Comparison of ENCODE assay signal across 33 cellular contexts in genomic region chr6:8192597-8192996, GRCh38.
"Had no signal": no experiment of that assay in that cellular context is flagged by ENCODE, and none has a peak within 500 bp of the region (broad histone marks: within the 10 kb centered on the region; RNA-seq: fewer than 3 reads in every experiment).

No MANE protein-coding gene starts in this region.

- H3K9me2 ChIP-seq: SK-N-SH had no signal

- H3K4me1 ChIP-seq: Peyer's patch had no signal

- DNase-seq: activated CD4-positive, alpha-beta T cell treated with anti-CD3 and anti-CD28 coated beads, Interleukin-2, amount 10 ng/mL, durations not matched to agents 24 days and 14 days; activated CD4-positive, alpha-beta T cell treated with anti-CD3 and anti-CD28 coated beads, Interleukin-2, amount 50 U/mL, for 4 hours; activated CD8-positive, alpha-beta T cell treated with anti-CD3 and anti-CD28 coated beads for 36 hours; activated effector memory CD4-positive, alpha-beta T cell treated with Interleukin-2 at 50 U/mL for 16 hours; activated naive CD4-positive, alpha-beta T cell treated with anti-CD3 and anti-CD28 coated beads, Interleukin-2, amount 10 ng/mL, durations not matched to agents 7 days and 5 days; activated naive CD8-positive, alpha-beta T cell treated with anti-CD3 and anti-CD28 coated beads, Interleukin-2, amount 50 U/mL, for 24 hours; activated T-cell treated with anti-CD3 and anti-CD28 coated beads, Interleukin-2, amount 50 U/mL, for 24 hours; anterior cingulate cortex; caudate nucleus; Kasumi-1; KG1; MG63; NCI-H1048; NCI-H1105 treated with DMSO at 0.1 percent for 48 hours; NCI-H1436; NCI-H1694; NCI-H1930; NCI-H2081 treated with DMSO at 0.1 percent for 48 hours; NCI-H226; NCI-H446 treated with DMSO at 0.1 percent for 48 hours; NCI-H524; NCI-H82; Peyer's patch; RPMI8226; SHP77 treated with DMSO at 0.1 percent for 48 hours; SK-N-SH; SW 1271; T-helper 1 cell; T-helper 2 cell; T1000 had no signal

- H3K4me3 Mint-ChIP-seq: activated CD4-positive, alpha-beta T cell treated with anti-CD3 and anti-CD28 coated beads, Interleukin-2, amount 10 ng/mL, durations not matched to agents 24 days and 14 days; activated CD8-positive, alpha-beta T cell treated with anti-CD3 and anti-CD28 coated beads for 36 hours; activated naive CD4-positive, alpha-beta T cell treated with anti-CD3 and anti-CD28 coated beads, Interleukin-2, amount 10 ng/mL, durations not matched to agents 7 days and 5 days; activated naive CD8-positive, alpha-beta T cell; activated naive CD8-positive, alpha-beta T cell treated with anti-CD3 and anti-CD28 coated beads, Interleukin-2, amount 50 U/mL, for 24 hours; activated T-cell treated with anti-CD3 and anti-CD28 coated beads, Interleukin-2, amount 50 U/mL, for 24 hours; brain had no signal

- H3K36me3 ChIP-seq: MG63, Peyer's patch, SJSA1 had no signal

- H3K4me1 Mint-ChIP-seq: activated CD4-positive, alpha-beta T cell treated with anti-CD3 and anti-CD28 coated beads, Interleukin-2, amount 10 ng/mL, durations not matched to agents 24 days and 14 days; activated naive CD4-positive, alpha-beta T cell treated with anti-CD3 and anti-CD28 coated beads, Interleukin-2, amount 10 ng/mL, durations not matched to agents 7 days and 5 days; activated naive CD8-positive, alpha-beta T cell treated with anti-CD3 and anti-CD28 coated beads, Interleukin-2, amount 50 U/mL, for 24 hours had no signal

- H3K4me3 ChIP-seq: MG63, Peyer's patch, SJSA1 had no signal

- H3K9me3 ChIP-seq: MG63, Peyer's patch, SJSA1, SK-N-SH had no signal

- H3K36me3 Mint-ChIP-seq: activated naive CD4-positive, alpha-beta T cell treated with anti-CD3 and anti-CD28 coated beads, Interleukin-2, amount 10 ng/mL, durations not matched to agents 7 days and 5 days; activated naive CD8-positive, alpha-beta T cell; brain had no signal

- H3K27ac Mint-ChIP-seq: activated CD4-positive, alpha-beta T cell treated with anti-CD3 and anti-CD28 coated beads, Interleukin-2, amount 10 ng/mL, durations not matched to agents 24 days and 14 days; activated CD8-positive, alpha-beta T cell treated with anti-CD3 and anti-CD28 coated beads for 36 hours; activated naive CD4-positive, alpha-beta T cell treated with anti-CD3 and anti-CD28 coated beads, Interleukin-2, amount 10 ng/mL, durations not matched to agents 7 days and 5 days; activated naive CD8-positive, alpha-beta T cell; activated naive CD8-positive, alpha-beta T cell treated with anti-CD3 and anti-CD28 coated beads, Interleukin-2, amount 50 U/mL, for 24 hours; activated T-cell treated with anti-CD3 and anti-CD28 coated beads, Interleukin-2, amount 50 U/mL, for 24 hours; brain had no signal

- H3K4me2 ChIP-seq: SK-N-SH had no signal

- H3K27me3 ChIP-seq: MG63, Peyer's patch, SJSA1 had no signal

- H3K9me3 Mint-ChIP-seq: activated CD4-positive, alpha-beta T cell treated with anti-CD3 and anti-CD28 coated beads, Interleukin-2, amount 10 ng/mL, durations not matched to agents 24 days and 14 days; activated CD8-positive, alpha-beta T cell treated with anti-CD3 and anti-CD28 coated beads for 36 hours; activated naive CD4-positive, alpha-beta T cell treated with anti-CD3 and anti-CD28 coated beads, Interleukin-2, amount 10 ng/mL, durations not matched to agents 7 days and 5 days; activated naive CD8-positive, alpha-beta T cell treated with anti-CD3 and anti-CD28 coated beads, Interleukin-2, amount 50 U/mL, for 24 hours; activated T-cell treated with anti-CD3 and anti-CD28 coated beads, Interleukin-2, amount 50 U/mL, for 24 hours had no signal

- ATAC-seq: activated CD8-positive, alpha-beta T cell treated with anti-CD3 and anti-CD28 coated beads for 36 hours; activated naive CD8-positive, alpha-beta T cell treated with anti-CD3 and anti-CD28 coated beads, Interleukin-2, amount 50 U/mL, for 24 hours had no signal

- H3K27ac ChIP-seq: Peyer's patch, SJSA1 had no signal
